In the genomic region with DNA sequence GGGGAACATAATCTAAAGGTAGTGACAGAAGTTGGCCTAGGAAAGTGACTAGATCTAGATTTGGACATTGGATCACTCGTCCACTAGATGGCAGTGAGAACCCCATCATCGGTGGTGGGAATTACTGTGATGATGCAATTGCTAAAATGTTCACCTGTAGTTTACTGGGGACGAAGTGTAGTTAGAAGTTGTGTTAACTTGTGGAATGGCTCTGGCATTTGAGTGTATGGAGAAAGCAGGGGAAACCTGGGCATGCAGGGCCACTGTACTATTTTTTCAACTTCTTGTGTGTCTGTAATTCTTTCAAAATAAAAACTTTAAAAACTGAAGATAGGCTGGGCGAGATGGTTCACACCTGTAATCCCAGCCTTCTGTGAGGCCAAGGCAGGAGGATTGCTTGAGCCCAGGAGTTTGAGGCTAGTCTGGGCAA, we compare ENCODE assay signal across 8 cellular contexts.
DNase-seq lines count a peak whose midpoint lies in the region; ATAC-seq and TF ChIP-seq lines count a peak whose summit lies in the region.

No MANE protein-coding gene starts in this region.

- ATAC-seq in GM19351 (IDR thresholded peaks at IDR 0.05; ENCODE audit: unreplicated experiment) (peak; percentile 67), HG03460 (IDR thresholded peaks at IDR 0.05; ENCODE audit: unreplicated experiment) (peak; percentile 80)
- peak; percentile 65 to 82 for ATAC-seq in natural killer cell treated with Interleukin-12 subunit alpha and Interleukin-12 subunit beta and Interleukin-15 and Interleukin-18, amount 100 ng/mL, for 72 hours

- H3K4me1 Mint-ChIP-seq in CD14-positive monocyte: peaks cover 34% of the 10 kb centered on the region
- peaks cover 6 to 8% of the 10 kb centered on the region in 2 donors for H3K4me1 Mint-ChIP-seq in natural killer cell treated with Interleukin-12 subunit alpha and Interleukin-12 subunit beta and Interleukin-15 and Interleukin-18, amount 100 ng/mL, for 72 hours (ENCODE audit: low read depth in 2 of 2)

- peak overlapping the region in 1 of 2 donors; percentile 41 for H3K4me3 Mint-ChIP-seq in CD14-positive monocyte
- H3K4me3 Mint-ChIP-seq in natural killer cell treated with Interleukin-12 subunit alpha and Interleukin-12 subunit beta and Interleukin-15 and Interleukin-18, amount 100 ng/mL, for 72 hours: no peak overlapping the region

- no peaks in the 10 kb centered on the region for H3K36me3 Mint-ChIP-seq in CD14-positive monocyte
- peaks cover 4% of the 10 kb centered on the region for H3K36me3 Mint-ChIP-seq in natural killer cell treated with Interleukin-12 subunit alpha and Interleukin-12 subunit beta and Interleukin-15 and Interleukin-18, amount 100 ng/mL, for 72 hours

- TF ChIP-seq CTCF in CD14-positive monocyte (IDR thresholded peaks at IDR 0.05): peak; percentile 90

- peaks cover 0 to 3% (median 1%) of the 10 kb centered on the region in 3 donors for H3K27me3 Mint-ChIP-seq in CD14-positive monocyte (ENCODE audit: low read depth in 3 of 3)
- no peaks in the 10 kb centered on the region for H3K27me3 Mint-ChIP-seq in natural killer cell treated with Interleukin-12 subunit alpha and Interleukin-12 subunit beta and Interleukin-15 and Interleukin-18, amount 100 ng/mL, for 72 hours

- H3K27ac Mint-ChIP-seq in CD14-positive monocyte: peak overlapping the region in 3 of 7 donors; percentile 10 to 70 (median 70)
- peak overlapping the region in 1 of 2 donors; percentile 8 for H3K27ac Mint-ChIP-seq in natural killer cell treated with Interleukin-12 subunit alpha and Interleukin-12 subunit beta and Interleukin-15 and Interleukin-18, amount 100 ng/mL, for 72 hours

- intact Hi-C loops in CD14-positive monocyte (cut with micrococcal nuclease): loop anchor here (2.0 kb wide), 1 partner anchor 105 kb away; no protein-coding TSS in a partner anchor

- DNase-seq in CD14-positive monocyte (ENCODE audit: low spot score) (no peak), NOMO-1 treated with dmso at 0.1 percent for 144 hours (lab: John Stamatoyannopoulos, UW; ENCODE audit: unreplicated experiment) (peak; percentile 34), erythroblast (lab: John Stamatoyannopoulos, UW) (peak; percentile 79 to 88), substantia nigra (lab: John Stamatoyannopoulos, UW) (peak in 31 of 49 donors; percentile 0 to 48 (median 13))
- peak; percentile 65 for DNase-seq in activated CD8-positive, alpha-beta memory T cell treated with anti-CD3 and anti-CD28 coated beads, Interleukin-2, amount 50 U/mL, for 4 hours
- DNase-seq in natural killer cell treated with Interleukin-12 subunit alpha and Interleukin-12 subunit beta and Interleukin-15 and Interleukin-18, amount 100 ng/mL, for 72 hours (ENCODE audit: low spot score): peak; percentile 79

- TF ChIP-seq POLR2A in erythroblast (IDR thresholded peaks at IDR 0.05; ENCODE audit: low read length): no peak

- H3K27ac ChIP-seq in substantia nigra (ENCODE audit: low read depth, low read length, poor library complexity, severe bottlenecking): no peak overlapping the region

- H3K9me3 Mint-ChIP-seq in CD14-positive monocyte: peaks cover 0 to 4% (median 2%) of the 10 kb centered on the region in 7 donors
- H3K9me3 Mint-ChIP-seq in natural killer cell treated with Interleukin-12 subunit alpha and Interleukin-12 subunit beta and Interleukin-15 and Interleukin-18, amount 100 ng/mL, for 72 hours: peaks cover 9% of the 10 kb centered on the region
